Comparison of ENCODE assay signal across 9 cellular contexts in the genomic region with DNA sequence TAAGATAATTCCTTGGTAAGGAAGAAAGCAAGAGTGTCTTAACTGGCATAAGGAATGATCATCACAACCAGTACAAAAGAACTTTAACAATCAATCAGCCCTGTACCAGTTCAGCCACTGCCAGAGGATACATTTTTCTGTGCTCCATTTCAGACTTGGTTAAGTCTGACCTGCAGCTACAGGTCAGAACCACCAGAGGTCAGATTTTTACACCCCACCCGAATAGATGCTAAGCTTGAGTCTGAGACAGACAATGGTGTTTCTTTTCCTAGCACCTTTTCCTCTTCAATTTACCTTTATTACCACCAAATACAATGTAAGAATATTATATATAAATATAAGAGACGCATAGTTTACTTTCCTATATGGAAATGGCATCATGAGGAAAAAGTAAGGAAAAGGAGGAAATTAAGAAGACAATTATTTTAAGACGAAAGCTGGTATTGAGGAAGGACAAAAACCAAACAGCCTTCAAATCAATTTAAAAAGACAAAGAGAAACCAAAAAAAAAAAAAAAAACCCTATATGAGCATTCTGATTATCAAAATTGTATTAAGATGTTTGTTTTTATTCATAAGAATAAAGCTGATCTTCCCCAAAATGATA.
DNase-seq lines count a peak whose midpoint lies in the region; ATAC-seq and TF ChIP-seq lines count a peak whose summit lies in the region.
"Had no signal": no experiment of that assay in that cellular context is flagged by ENCODE, and none has a peak within 500 bp of the region (broad histone marks: within the 10 kb centered on the region; RNA-seq: fewer than 3 reads in every experiment).

No MANE protein-coding gene starts in this region.

- H3K4me3 ChIP-seq in WI38 (ENCODE audit: low read depth, low read length) (no peak overlapping the region), spleen (no peak overlapping the region)

- peak; percentile 43 for DNase-seq in AG09319 (ENCODE audit: extremely low read depth, low read depth)
- DNase-seq in HCEC 1CT = peak; percentile 47
- peak; percentile 6 for DNase-seq in KG1 (lab: John Stamatoyannopoulos, UW)
- no peak for DNase-seq in left cardiac atrium
- DNase-seq in spleen = no peak

- no peaks in the 10 kb centered on the region for H3K9me3 ChIP-seq in spleen
- H3K9me3 ChIP-seq: neutrophil had no signal

- no peak overlapping the region for H3K27ac ChIP-seq in spleen
- H3K27ac ChIP-seq: neutrophil had no signal

- peak; percentile 48 to 69 for ATAC-seq in left cardiac atrium
- no peak for ATAC-seq in activated CD4-positive, CD25-positive, alpha-beta regulatory T cell treated with anti-CD3 and anti-CD28 coated beads, Interleukin-2, amount 50 U/mL, for 24 hours

- intact Hi-C loops in left cardiac atrium (cut with DNase I) (loop anchor here in 1 of 2 donors (2.0 to 5.0 kb wide), 2 partner anchors 321 to 430 kb away; a partner anchor contains a TSS), spleen (cut with DNase I; ENCODE audit: low total_unique reads) (no loop called here)

- WGBS in spleen, 5 donors = 32 to 39% (median 35%) methylated on average over 3 of the region's 3 CpGs

- peak; percentile 81 for TF ChIP-seq CTCF in AG09319 (IDR thresholded peaks at IDR 0.05; ENCODE audit: low read depth, low read length)
- TF ChIP-seq CTCF in GM12873 (IDR thresholded peaks at IDR 0.05; ENCODE audit: insufficient read depth, low read depth, low read length, missing control alignments) = peak; percentile 79
- peak; percentile 73 for TF ChIP-seq CTCF in WI38 (IDR thresholded peaks at IDR 0.05; ENCODE audit: low read depth, low read length)
- TF ChIP-seq CTCF in spleen (IDR thresholded peaks at IDR 0.05 in 8 of 11, conservative IDR thresholded peaks at IDR 0.05 in 3 of 11) = peak in 8 of 11 experiments; percentile 32 to 63 (median 48)

- peaks cover 0 to 13% (median 3%) of the 10 kb centered on the region in 6 donors for H3K4me1 ChIP-seq in spleen

- no peaks in the 10 kb centered on the region for H3K36me3 ChIP-seq in spleen
- H3K36me3 ChIP-seq: neutrophil had no signal

- peaks cover 0 to 29% (median 0%) of the 10 kb centered on the region in 7 donors for H3K27me3 ChIP-seq in spleen (replicated peaks in 1 of 7)

- TF ChIP-seq POLR2A in spleen (IDR thresholded peaks at IDR 0.05) = no peak

Comparison
In these comparisons a context has a peak if more than half of its experiments do, and no peak if none do; other contexts are left out.
1. DNase-seq: peak in AG09319 (single experiment), HCEC 1CT (single experiment) and KG1 (single experiment); none in left cardiac atrium (single experiment) and spleen (single experiment).
2. ATAC-seq: peak in left cardiac atrium (2 of 2); none in activated CD4-positive, CD25-positive, alpha-beta regulatory T cell treated with anti-CD3 and anti-CD28 coated beads, Interleukin-2, amount 50 U/mL, for 24 hours (0 of 2).
3. Peak in every context shown above with its lines, with median percentiles within 50 percentile points of each other: CTCF ChIP-seq.